17 cellular contexts compared by ENCODE assay signal in genomic region chr13:27024781-27025492, GRCh38.
"Had no signal": no experiment of that assay in that cellular context is flagged by ENCODE, and none has a peak within 500 bp of the region (broad histone marks: within the 10 kb centered on the region; RNA-seq: fewer than 3 reads in every experiment).

No MANE protein-coding gene starts in this region.

- H3K4me1 Mint-ChIP-seq: activated naive CD8-positive, alpha-beta T cell treated with anti-CD3 and anti-CD28 coated beads, Interleukin-2, amount 50 U/mL, for 24 hours had no signal

- H3K27me3 ChIP-seq: tibial nerve had no signal

- H3K27ac ChIP-seq: epithelial cell of prostate, heart right ventricle, lower lobe of right lung, tibial nerve, VCaP had no signal

- H3K9me3 ChIP-seq: heart right ventricle, lower lobe of right lung, tibial nerve had no signal

- H3K36me3 ChIP-seq: heart right ventricle, lower lobe of right lung, tibial nerve had no signal

- H3K36me3 Mint-ChIP-seq: stimulated activated effector memory CD8-positive, alpha-beta T cell treated with anti-CD3 and anti-CD28 coated beads, Interleukin-12 subunit alpha, Interleukin-12 subunit beta, amount 100 ng/mL, for 72 hours had no signal

- H3K27ac Mint-ChIP-seq: activated CD8-positive, alpha-beta T cell treated with anti-CD3 and anti-CD28 coated beads for 36 hours; activated naive CD8-positive, alpha-beta T cell treated with anti-CD3 and anti-CD28 coated beads, Interleukin-2, amount 50 U/mL, for 24 hours; activated T-helper 1 cell treated with anti-CD3 and anti-CD28 coated beads, Interleukin-12 subunit alpha, Interleukin-12 subunit beta, Interleukin-2, Interleukin-4 antibody, amounts not matched to agents 30 ng/mL and 10 ng/mL and 1 ng/mL, durations not matched to agents 14 hours and 24 hours and 36 hours; stimulated activated effector memory CD8-positive, alpha-beta T cell treated with anti-CD3 and anti-CD28 coated beads, Interleukin-12 subunit alpha, Interleukin-12 subunit beta, amount 100 ng/mL, for 72 hours had no signal

- H3K9me3 Mint-ChIP-seq: activated CD8-positive, alpha-beta T cell treated with anti-CD3 and anti-CD28 coated beads for 36 hours; activated naive CD8-positive, alpha-beta T cell treated with anti-CD3 and anti-CD28 coated beads, Interleukin-2, amount 50 U/mL, for 24 hours; activated T-helper 1 cell treated with anti-CD3 and anti-CD28 coated beads, Interleukin-12 subunit alpha, Interleukin-12 subunit beta, Interleukin-2, Interleukin-4 antibody, amounts not matched to agents 30 ng/mL and 10 ng/mL and 1 ng/mL, durations not matched to agents 14 hours and 24 hours and 36 hours; effector memory CD8-positive, alpha-beta T cell; neural crest cell; stimulated activated effector memory CD8-positive, alpha-beta T cell treated with anti-CD3 and anti-CD28 coated beads, Interleukin-12 subunit alpha, Interleukin-12 subunit beta, amount 100 ng/mL, for 72 hours had no signal

- H3K4me3 Mint-ChIP-seq: activated CD8-positive, alpha-beta T cell treated with anti-CD3 and anti-CD28 coated beads for 36 hours; activated naive CD8-positive, alpha-beta T cell treated with anti-CD3 and anti-CD28 coated beads, Interleukin-2, amount 50 U/mL, for 24 hours; activated T-helper 1 cell treated with anti-CD3 and anti-CD28 coated beads, Interleukin-12 subunit alpha, Interleukin-12 subunit beta, Interleukin-2, Interleukin-4 antibody, amounts not matched to agents 30 ng/mL and 10 ng/mL and 1 ng/mL, durations not matched to agents 14 hours and 24 hours and 36 hours; effector memory CD8-positive, alpha-beta T cell; neural crest cell; stimulated activated effector memory CD8-positive, alpha-beta T cell treated with anti-CD3 and anti-CD28 coated beads, Interleukin-12 subunit alpha, Interleukin-12 subunit beta, amount 100 ng/mL, for 72 hours had no signal

- H3K4me3 ChIP-seq: heart right ventricle, lower lobe of right lung, tibial nerve had no signal

- H3K4me1 ChIP-seq: heart right ventricle, tibial nerve had no signal

- ATAC-seq: activated CD8-positive, alpha-beta T cell treated with anti-CD3 and anti-CD28 coated beads for 36 hours; activated naive CD8-positive, alpha-beta T cell treated with anti-CD3 and anti-CD28 coated beads, Interleukin-2, amount 50 U/mL, for 24 hours; effector memory CD8-positive, alpha-beta T cell; heart right ventricle; left colon; lower lobe of right lung; stimulated activated effector memory CD8-positive, alpha-beta T cell treated with anti-CD3 and anti-CD28 coated beads, Interleukin-12 subunit alpha, Interleukin-12 subunit beta, amount 100 ng/mL, for 72 hours had no signal

- DNase-seq: activated CD4-positive, alpha-beta T cell treated with anti-CD3 and anti-CD28 coated beads for 4 hours; activated CD8-positive, alpha-beta T cell treated with anti-CD3 and anti-CD28 coated beads for 36 hours; activated naive CD4-positive, alpha-beta T cell; activated naive CD8-positive, alpha-beta T cell treated with anti-CD3 and anti-CD28 coated beads, Interleukin-2, amount 50 U/mL, for 24 hours; aorta; dermis blood vessel endothelial cell; effector memory CD8-positive, alpha-beta T cell; heart right ventricle; left colon; lower lobe of right lung; midbrain had no signal
